4 cellular contexts compared by ENCODE assay signal in genomic region chr16:28704246-28704645, GRCh38. TPM values are rescaled to one million over a fixed set of nuclear protein-coding genes. Genes with fewer than 3 reads are reported as not detected.
"Had no signal": no experiment of that assay in that cellular context is flagged by ENCODE, and none has a peak within 500 bp of the region (broad histone marks: within the 10 kb centered on the region; RNA-seq: fewer than 3 reads in every experiment).

No MANE protein-coding gene starts in this region.

RNA-seq across cellular contexts. Expression of gene NPIPB9, which starts 47.3 kb away (rescaled TPM):
- total RNA-seq: left ventricle myocardium inferior, mesenteric fat pad, mucosa of gallbladder had no signal
- polyA plus RNA-seq: immature natural killer cell had no signal
